In the genomic region with DNA sequence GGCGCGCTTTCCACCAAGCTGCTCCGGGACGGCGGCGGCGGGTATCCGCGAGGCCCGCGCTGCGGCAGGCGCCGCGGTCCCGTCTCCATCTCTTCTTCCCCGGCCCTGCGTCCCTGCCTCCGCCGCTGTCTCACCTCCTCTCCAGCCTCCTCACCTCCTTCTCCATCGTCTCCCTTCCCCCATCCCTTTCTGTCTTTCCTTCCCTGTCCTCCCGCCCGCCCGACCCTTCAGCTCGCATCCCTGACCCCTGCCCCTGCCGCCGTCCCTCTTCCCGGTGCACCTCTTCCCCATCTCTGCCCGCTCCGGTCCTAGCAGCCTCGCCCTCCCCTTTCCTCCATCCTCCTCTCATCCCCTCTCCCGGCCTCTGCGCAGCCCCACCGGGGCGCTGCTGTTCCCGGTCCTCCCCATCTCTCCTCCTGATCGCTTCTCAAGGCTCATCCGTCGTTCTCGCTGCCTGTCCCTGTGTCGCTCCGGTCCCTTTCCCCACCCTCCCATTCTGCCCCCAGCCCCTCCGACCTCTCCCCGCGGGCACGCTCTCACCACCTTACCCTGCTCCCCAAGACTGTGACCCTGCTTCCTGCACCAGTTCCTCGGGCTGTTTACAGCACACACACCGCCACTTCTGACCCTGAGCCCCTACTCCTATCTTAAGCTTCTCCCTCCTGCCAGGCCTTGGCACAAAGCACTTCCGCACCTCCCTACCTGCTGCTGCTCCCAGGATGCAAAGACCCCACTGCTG, we compare ENCODE assay signal across 8 cellular contexts. TPM values are rescaled to one million over a fixed set of nuclear protein-coding genes. Genes with fewer than 3 reads are reported as not detected.
A peak's percentile ranks its signal among the peaks of the same experiment; 100 is the strongest.
DNase-seq lines count a peak whose midpoint lies in the region; ATAC-seq lines count a peak whose summit lies in the region.

No MANE protein-coding gene starts in this region.

- H3K27ac ChIP-seq in HUES64 (ENCODE audit: low read depth, low read length) (no peak overlapping the region), rectal smooth muscle tissue (ENCODE audit: low read depth, low read length) (no peak overlapping the region)

- H3K27me3 ChIP-seq in HUES64 (ENCODE audit: insufficient read depth, low read length) (peaks cover 37% of the 10 kb centered on the region), rectal smooth muscle tissue (ENCODE audit: control insufficient read depth, insufficient read depth, low read length) (peaks cover 5% of the 10 kb centered on the region)

- H3K4me1 ChIP-seq in HUES64 (ENCODE audit: insufficient read depth, low read length) (peaks cover 9% of the 10 kb centered on the region; the same call in 1 of the 2 replicates), rectal smooth muscle tissue (ENCODE audit: control insufficient read depth, insufficient read depth, low read length) (peaks cover 5% of the 10 kb centered on the region)

- H3K4me3 ChIP-seq in HUES64 (ENCODE audit: low read length) (peak overlapping the region; percentile 95), rectal smooth muscle tissue (ENCODE audit: low read length) (peak overlapping the region; percentile 73)

- H3K9ac ChIP-seq in HUES64 (ENCODE audit: low read depth, low read length) = peak overlapping the region; percentile 53
- H3K9ac ChIP-seq in rectal smooth muscle tissue (ENCODE audit: low read length) = no peak overlapping the region

- WGBS in HUES64 = under 1% methylated on average over 48 of the region's 49 CpGs

- no peaks in the 10 kb centered on the region for H3K9me3 ChIP-seq in HUES64 (ENCODE audit: insufficient read depth, low read depth, low read length)

- ATAC-seq in GM21360 (IDR thresholded peaks at IDR 0.05; ENCODE audit: unreplicated experiment) = no peak

- H3K36me3 ChIP-seq in HUES64 (ENCODE audit: insufficient read depth, low read length) (no peaks in the 10 kb centered on the region), rectal smooth muscle tissue (ENCODE audit: control insufficient read depth, insufficient read depth, low read length) (no peaks in the 10 kb centered on the region)

- peak; percentile 71 for DNase-seq in NCI-H1105 treated with DMSO at 0.1 percent for 48 hours (lab: John Stamatoyannopoulos, UW)
- DNase-seq in NCI-H1105 (lab: John Stamatoyannopoulos, UW) = no peak
- peak; percentile 25 to 39 for DNase-seq in activated CD4-positive, alpha-beta T cell treated with anti-CD3 and anti-CD28 coated beads, Interleukin-2, amount 50 U/mL, for 48 hours
- peak; percentile 48 for DNase-seq in germinal center (ENCODE audit: low spot score)
- no peak for DNase-seq in UCSD-AML1 (lab: John Stamatoyannopoulos, UW; ENCODE audit: unreplicated experiment)

RNA-seq across cellular contexts. Expression of gene NPHP4, which starts 0.8 kb away (rescaled TPM):
- 7.3 TPM for polyA plus RNA-seq in HUES64 (2013, experiment 1 of 2)
- 6.9 TPM for polyA plus RNA-seq in HUES64 (2013, experiment 2 of 2)

RNA-seq across cellular contexts. Expression of gene KCNAB2, which starts 52.7 kb away (rescaled TPM):
- 3.6 TPM for polyA plus RNA-seq in HUES64 (2013, experiment 1 of 2)
- polyA plus RNA-seq in HUES64 (2013, experiment 2 of 2) = 3.7 TPM

Comparison
In these comparisons a context has a peak if more than half of its experiments do, and no peak if none do; other contexts are left out.
1. DNase-seq: peak in NCI-H1105 treated with DMSO at 0.1 percent for 48 hours (single experiment), activated CD4-positive, alpha-beta T cell treated with anti-CD3 and anti-CD28 coated beads, Interleukin-2, amount 50 U/mL, for 48 hours (2 of 2) and germinal center (single experiment); none in NCI-H1105 (single experiment) and UCSD-AML1 (single experiment).